22 cellular contexts compared by ENCODE assay signal in genomic region chr4:32625687-32626086, GRCh38.
"Had no signal": no experiment of that assay in that cellular context is flagged by ENCODE, and none has a peak within 500 bp of the region (broad histone marks: within the 10 kb centered on the region; RNA-seq: fewer than 3 reads in every experiment).

No MANE protein-coding gene starts in this region.

- H3K4me3 Mint-ChIP-seq: mesothelial cell of epicardium had no signal

- ATAC-seq: esophagus mucosa, gastrocnemius medialis, heart right ventricle, left cardiac atrium, mucosa of descending colon had no signal

- H3K4me1 ChIP-seq: esophagus squamous epithelium, gastrocnemius medialis, heart right ventricle, left lung, lower lobe of right lung had no signal

- H3K27me3 ChIP-seq: dorsolateral prefrontal cortex, esophagus squamous epithelium, gastrocnemius medialis, heart right ventricle, left lung had no signal

- H3K27ac ChIP-seq: coronary artery, dorsolateral prefrontal cortex, epithelial cell of prostate, esophagus squamous epithelium, gastrocnemius medialis, heart right ventricle, left lung, lower lobe of right lung had no signal

- DNase-seq: dermis blood vessel endothelial cell; dorsolateral prefrontal cortex; effector CD4-positive, alpha-beta T cell; effector memory CD4-positive, alpha-beta T cell; erythroblast; esophagus squamous epithelium; foreskin melanocyte; gastrocnemius medialis; glutamatergic neuron; head of caudate nucleus; heart right ventricle; hippocampal formation; left cardiac atrium; left lung; left ventricle myocardium superior; lower lobe of right lung; mesenchymal stem cell; mucosa of descending colon had no signal

- H3K9me3 ChIP-seq: esophagus squamous epithelium, gastrocnemius medialis, mucosa of descending colon had no signal

- H3K27ac Mint-ChIP-seq: mesothelial cell of epicardium had no signal

- H3K36me3 ChIP-seq: esophagus squamous epithelium, gastrocnemius medialis, heart right ventricle, left lung, lower lobe of right lung had no signal

- H3K4me1 Mint-ChIP-seq: mesothelial cell of epicardium had no signal

- H3K4me3 ChIP-seq: coronary artery, dorsolateral prefrontal cortex, esophagus squamous epithelium, gastrocnemius medialis, heart right ventricle, left lung, lower lobe of right lung, mucosa of descending colon had no signal
